ENCODE assay signal across 15 cellular contexts in the genomic region with DNA sequence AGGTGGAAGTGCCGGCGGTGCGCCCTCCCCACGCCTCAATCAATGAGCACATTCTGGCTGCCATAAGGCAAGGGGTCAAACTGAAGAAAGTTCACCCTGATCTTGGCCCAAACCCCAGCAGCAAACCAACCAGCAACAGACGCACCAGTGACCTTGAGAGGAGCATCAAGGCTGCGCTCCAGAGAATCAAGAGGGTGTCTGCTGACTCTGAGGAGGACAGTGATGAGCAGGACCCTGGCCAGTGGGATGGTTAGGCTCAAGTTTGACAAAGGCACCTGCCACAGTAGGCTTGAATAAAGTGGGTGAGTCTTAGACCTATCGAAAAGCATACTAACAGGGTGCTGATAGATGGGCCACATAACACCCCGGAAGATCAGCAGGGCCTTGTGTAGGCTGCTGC. TPM values are rescaled to one million over a fixed set of nuclear protein-coding genes. Genes with fewer than 3 reads are reported as not detected.
A peak's percentile ranks its signal among the peaks of the same experiment; 100 is the strongest.
DNase-seq lines count a peak whose midpoint lies in the region; ATAC-seq, FAIRE-seq and TF ChIP-seq lines count a peak whose summit lies in the region.
"Had no signal": no experiment of that assay in that cellular context is flagged by ENCODE, and none has a peak within 500 bp of the region (broad histone marks: within the 10 kb centered on the region; RNA-seq: fewer than 3 reads in every experiment).

No MANE protein-coding gene starts in this region.

- peaks cover 5% of the 10 kb centered on the region; the same call in 1 of the 2 replicates for H3K9me3 ChIP-seq in BLaER1
- no peaks in the 10 kb centered on the region for H3K9me3 ChIP-seq in GM12878 (replicated peaks; ENCODE audit: control insufficient read depth, insufficient read depth, low read length)
- H3K9me3 ChIP-seq in hepatocyte (ENCODE audit: low read depth): no peaks in the 10 kb centered on the region

- H3K9ac ChIP-seq in BLaER1 (peak overlapping the region; percentile 57; the same call in 1 of the 2 replicates), GM12878 (ENCODE audit: control insufficient read depth, insufficient read depth, low read length) (no peak overlapping the region)

- no peaks in the 10 kb centered on the region for H3K27me3 Mint-ChIP-seq in memory B cell
- H3K27me3 Mint-ChIP-seq: CD4-positive, alpha-beta memory T cell had no signal

- DNase-seq in HL-60 (ENCODE audit: low read depth in 1 of 2, low spot score in 1 of 2): peak in 1 of 2 experiments; percentile 42
- DNase-seq in GM12878 (ENCODE audit: low read depth, low spot score): no peak
- no peak for DNase-seq in memory B cell (ENCODE audit: low spot score in 2 of 2)
- no peak for DNase-seq in foreskin melanocyte
- no peak for DNase-seq in NCI-H1694 (lab: John Stamatoyannopoulos, UW)
- no peak for DNase-seq in hepatocyte (ENCODE audit: low spot score)
- DNase-seq: activated CD8-positive, alpha-beta memory T cell treated with anti-CD3 and anti-CD28 coated beads, Interleukin-2, amount 50 U/mL, for 4 hours; CD4-positive, alpha-beta memory T cell; endodermal cell; stimulated activated CD4-positive, alpha-beta T cell treated with anti-CD3 and anti-CD28 coated beads, Interleukin-4, amount 100 ng/mL, for 1 hour had no signal

- RAD21 ChIA-PET in GM12878 (lab: Charles Lee; ENCODE audit: unreplicated experiment): interaction anchor here (0.6 to 2.0 kb wide), 9 partner anchors 10 to 607 kb away, joined by 3 to 19 read pairs (median 4); partner anchors contain the start of genes FSD2 and RAMAC

- no peak overlapping the region; the same call in 1 of the 2 replicates for H3K4me3 ChIP-seq in BLaER1
- no peak overlapping the region for H3K4me3 ChIP-seq in HL-60 (replicated peaks; ENCODE audit: insufficient read depth, low read length)
- no peak overlapping the region for H3K4me3 ChIP-seq in GM12878
- no peak overlapping the region for H3K4me3 ChIP-seq in hepatocyte

- no peak for TF ChIP-seq CTCF in HL-60 (IDR thresholded peaks at IDR 0.05; ENCODE audit: insufficient read depth, low read length)
- TF ChIP-seq CTCF in GM12878 (IDR thresholded peaks at IDR 0.05 in 2 of 3, conservative IDR thresholded peaks at IDR 0.05 in 1 of 3; ENCODE audit: control insufficient read depth in 2 of 3, extremely low read depth in 1 of 3, insufficient read depth in 1 of 3, low read depth in 3 of 3, low read length in 3 of 3): no peak
- no peak for TF ChIP-seq CTCF in hepatocyte (IDR thresholded peaks at IDR 0.05; ENCODE audit: poor library complexity)

- no peaks in the 10 kb centered on the region for H3K9me2 ChIP-seq in hepatocyte (replicated peaks; ENCODE audit: insufficient read depth)

- H3K36me3 Mint-ChIP-seq in memory B cell: peaks cover 56% of the 10 kb centered on the region

- no peak overlapping the region for H3K4me3 Mint-ChIP-seq in memory B cell
- H3K4me3 Mint-ChIP-seq: CD4-positive, alpha-beta memory T cell; endodermal cell had no signal

- in situ Hi-C loops in GM12878 (cut with MboI): loop anchor here (10.0 kb wide), 2 partner anchors 288 to 1538 kb away; partner anchors contain the start of gene RPS17

- H3K79me2 ChIP-seq in GM12878 (ENCODE audit: control insufficient read depth, insufficient read depth, low read length) (no peaks in the 10 kb centered on the region), hepatocyte (no peaks in the 10 kb centered on the region)

- H3K27ac Mint-ChIP-seq in memory B cell: peak overlapping the region; percentile 58
- H3K27ac Mint-ChIP-seq: endodermal cell had no signal

- ATAC-seq in GM12878 (no peak), memory B cell (ENCODE audit: low read depth) (no peak), HG03565 (IDR thresholded peaks at IDR 0.05; ENCODE audit: unreplicated experiment) (no peak)

- CTCF ChIA-PET in GM12878 (lab: Yijun Ruan, JAX): interaction anchor here (0.8 to 2.3 kb wide), 10 partner anchors 12 to 302 kb away, joined by 3 to 10 read pairs (median 4); no protein-coding TSS in a partner anchor

- H3K27me3 ChIP-seq in BLaER1: no peaks in the 10 kb centered on the region
- H3K27me3 ChIP-seq in HL-60 (ENCODE audit: insufficient read depth, poor library complexity, severe bottlenecking): no peaks in the 10 kb centered on the region
- no peaks in the 10 kb centered on the region for H3K27me3 ChIP-seq in GM12878 (replicated peaks in 1 of 2; ENCODE audit: control insufficient read depth in 2 of 2, insufficient read depth in 2 of 2, low read length in 1 of 2)
- no peaks in the 10 kb centered on the region for H3K27me3 ChIP-seq in hepatocyte

- no peak for FAIRE-seq in GM12878 (lab: Jason Lieb, UNC)

- H3K4me1 Mint-ChIP-seq in memory B cell: peaks cover 11% of the 10 kb centered on the region
- H3K4me1 Mint-ChIP-seq: endodermal cell had no signal

- H3K4me2 ChIP-seq in BLaER1 (peak overlapping the region; percentile 80), GM12878 (ENCODE audit: control insufficient read depth, insufficient read depth) (peak overlapping the region; percentile 80; the same call in 1 of the 2 replicates), hepatocyte (no peak overlapping the region)

- SMC1A ChIA-PET in GM12878 (lab: Charles Lee; ENCODE audit: uncharacterized antibody, unreplicated experiment): interaction anchor here (0.6 to 2.9 kb wide), 15 partner anchors 10 to 194 kb away, joined by 3 to 15 read pairs (median 3); partner anchors contain the start of genes C15orf40, FSD2 and WHAMM

- TF ChIP-seq RAD21 in GM12878 (IDR thresholded peaks at IDR 0.05; ENCODE audit: insufficient read depth, low read depth, low read length): no peak

- no peak for TF ChIP-seq POLR2A in GM12878 (IDR thresholded peaks at IDR 0.05; ENCODE audit: low read depth, low read length)

- WGBS in GM12878 (ENCODE audit: insufficient coverage, insufficient replicate concordance, low lambda C conversion rate, missing lambda C conversion rate): 88% methylated on average over 8 of the region's 8 CpGs
- 97% methylated on average over 8 of the region's 8 CpGs for WGBS in hepatocyte (ENCODE audit: low lambda C conversion rate, missing lambda C conversion rate)

- intact Hi-C loops in GM12878 (cut with micrococcal nuclease; ENCODE audit: unreplicated experiment): loop anchor here (5.0 to 10.0 kb wide), 2 partner anchors 154 to 298 kb away; partner anchors contain the start of gene RAMAC

- H3K27ac ChIP-seq in BLaER1: peak overlapping the region; percentile 78
- peak overlapping the region; percentile 80 for H3K27ac ChIP-seq in HL-60 (replicated peaks)
- peak overlapping the region; percentile 30 for H3K27ac ChIP-seq in GM12878 (ENCODE audit: control insufficient read depth, insufficient read depth)
- H3K27ac ChIP-seq in hepatocyte: no peak overlapping the region

- TF ChIP-seq EP300 in GM12878 (IDR thresholded peaks at IDR 0.05; ENCODE audit: borderline replicate concordance in 1 of 2, control insufficient read depth in 1 of 2, low read depth in 2 of 2, low read length in 2 of 2): no peak

- H2AFZ ChIP-seq in GM12878 (ENCODE audit: control insufficient read depth, low read depth, low read length) (no peak overlapping the region), hepatocyte (no peak overlapping the region)

- peaks cover 2% of the 10 kb centered on the region for H3K9me3 Mint-ChIP-seq in memory B cell
- H3K9me3 Mint-ChIP-seq: endodermal cell had no signal

- no peaks in the 10 kb centered on the region for H4K20me1 ChIP-seq in BLaER1
- H4K20me1 ChIP-seq in GM12878 (ENCODE audit: control insufficient read depth, insufficient read depth): peaks cover 13% of the 10 kb centered on the region; the same call in 1 of the 2 replicates
- H4K20me1 ChIP-seq in hepatocyte (ENCODE audit: insufficient read depth, poor library complexity, severe bottlenecking): no peaks in the 10 kb centered on the region

- POLR2A ChIA-PET in GM12878 (lab: Charles Lee): interaction anchor here (1.8 to 2.2 kb wide), 2 partner anchors 22 to 82 kb away, joined by 8 to 20 read pairs; no protein-coding TSS in a partner anchor

- peaks cover 62% of the 10 kb centered on the region for H3K4me1 ChIP-seq in BLaER1
- H3K4me1 ChIP-seq in GM12878 (ENCODE audit: control insufficient read depth, insufficient read depth, low read length): peaks cover 18% of the 10 kb centered on the region
- H3K4me1 ChIP-seq in hepatocyte (ENCODE audit: insufficient read depth): no peaks in the 10 kb centered on the region

- peaks cover 87% of the 10 kb centered on the region for H3K36me3 ChIP-seq in BLaER1
- peaks cover 19 to 26% of the 10 kb centered on the region in 2 experiments for H3K36me3 ChIP-seq in GM12878 (ENCODE audit: control insufficient read depth in 2 of 2, insufficient read depth in 2 of 2, low read length in 1 of 2)
- no peaks in the 10 kb centered on the region for H3K36me3 ChIP-seq in hepatocyte (replicated peaks; ENCODE audit: insufficient read depth, low read depth)

- no TSS peak for BruUV-seq in GM12878 (replicated peaks; lab: Mats Ljungman, UMichigan)

RNA-seq across cellular contexts. Expression of gene WHAMM, which starts 23.9 kb away (rescaled TPM):
- 14.5 and 15.4 TPM in 2 replicates for total RNA-seq in GM12878 (2013; cell fraction: nucleolus; rRNA removed)
- total RNA-seq in GM12878 (2014; rRNA removed): 2.3 and 3.1 TPM in 2 replicates
- 2.2 and 2.3 TPM in 2 replicates for total RNA-seq in GM12878 (2014; rRNA removed; fragmentation: Illumina TruSeq; extraction: Trizol)
- total RNA-seq in GM12878 (2021): 2.9 and 4.2 TPM in 2 replicates
- polyA plus RNA-seq in GM12878 (2011; ENCODE audit: low read depth): 3.1 TPM
- 6.5 and 6.7 TPM in 2 replicates for polyA plus RNA-seq in GM12878 (2011; rRNA removed)
- polyA plus RNA-seq in GM12878 (2011; cell fraction: cytosol; rRNA removed): 5.1 and 5.2 TPM in 2 replicates
- 8.8 and 11.4 TPM in 2 replicates for polyA plus RNA-seq in GM12878 (2011; cell fraction: nucleus; rRNA removed)
- 4.2 and 5.0 TPM in 2 replicates for polyA plus RNA-seq in GM12878 (2012)
- polyA plus RNA-seq in GM12878 (2014; fragmentation: Illumina TruSeq; extraction: Trizol): 3.0 and 8.2 TPM in 2 replicates
- 1 to 10 TPM; 1.7 to 1.8 TPM for polyA plus RNA-seq in GM12878 (2014; fragmentation: Nextera tagmentation; extraction: Ambion mirVana)
- polyA plus RNA-seq in GM12878 (2014; rRNA removed): 3.0 and 3.3 TPM in 2 replicates
- polyA plus RNA-seq in GM12878 (2016; fragmentation: Nextera tagmentation; extraction: Ambion mirVana): 1 to 10 TPM in 1 of 2 experiments, under 1 TPM in 1; 0.87 to 2.7 TPM
- 2.2 and 2.4 TPM in 2 replicates for polyA minus RNA-seq in GM12878 (2011; rRNA and poly(A)+ RNA removed)
- 2.3 and 2.5 TPM in 2 replicates for polyA minus RNA-seq in GM12878 (2011; cell fraction: cytosol; rRNA and poly(A)+ RNA removed)
- polyA minus RNA-seq in GM12878 (2011; cell fraction: nucleus; rRNA and poly(A)+ RNA removed): 3.6 and 7.5 TPM in 2 replicates
- 5.3 and 5.8 TPM in 2 replicates for total RNA-seq in hepatocyte
- 6.5 and 8.0 TPM in 2 replicates for polyA plus RNA-seq in hepatocyte

RNA-seq across cellular contexts. Expression of gene FSD2, which starts 27.4 kb away (rescaled TPM):
- 0.15 TPM in 1 of 2 replicates, not detected in the other for total RNA-seq in GM12878 (2013; cell fraction: nucleolus; rRNA removed)
- total RNA-seq in GM12878 (2014; rRNA removed) (under 0.01 TPM in 1 of 2 replicates, not detected in the other), GM12878 (2014; rRNA removed; fragmentation: Illumina TruSeq; extraction: Trizol) (0.05 and 0.13 TPM in 2 replicates), GM12878 (2021) (not detected in 2 replicates), hepatocyte (0.04 TPM in 1 of 2 replicates, not detected in the other)
- not detected for polyA plus RNA-seq in GM12878 (2011; ENCODE audit: low read depth)
- polyA plus RNA-seq in GM12878 (2011; rRNA removed) (0.01 TPM in 2 replicates), GM12878 (2014; fragmentation: Illumina TruSeq; extraction: Trizol) (0.07 and 0.78 TPM in 2 replicates), GM12878 (2014; fragmentation: Nextera tagmentation; extraction: Ambion mirVana) (under 1 TPM in 1 of 2 experiments, not detected in 1; 0.03 TPM), GM12878 (2014; rRNA removed) (0.18 TPM in 1 of 2 replicates, not detected in the other), GM12878 (2016; fragmentation: Nextera tagmentation; extraction: Ambion mirVana) (under 1 TPM; 0.35 to 0.39 TPM), hepatocyte (0.06 and 0.28 TPM in 2 replicates)
- polyA plus RNA-seq in GM12878 (2011; cell fraction: cytosol; rRNA removed): not detected in 2 replicates
- 0.03 TPM in 2 replicates for polyA plus RNA-seq in GM12878 (2011; cell fraction: nucleus; rRNA removed)
- 0.04 TPM in 2 replicates for polyA plus RNA-seq in GM12878 (2012)
- 0.05 and 0.15 TPM in 2 replicates for polyA minus RNA-seq in GM12878 (2011; rRNA and poly(A)+ RNA removed)
- polyA minus RNA-seq in GM12878 (2011; cell fraction: cytosol; rRNA and poly(A)+ RNA removed): not detected in 2 replicates
- not detected in 2 replicates for polyA minus RNA-seq in GM12878 (2011; cell fraction: nucleus; rRNA and poly(A)+ RNA removed)
- total RNA-seq: CD4-positive, alpha-beta memory T cell; endodermal cell; M059J; mesenteric fat pad; subcutaneous adipose tissue had no signal
